In genomic region chr19:48496959-48497727, GRCh38 we compare ENCODE assay signal across 3 cellular contexts.
TF ChIP-seq lines count a peak whose summit lies in the region.

No MANE protein-coding gene starts in this region.

TF ChIP-seq in SK-N-SH, 30 proteins besides CTCF, POLR2A, EP300 and RAD21:
- TF ChIP-seq EZH2phosphoT487 (IDR thresholded peaks at IDR 0.05; ENCODE audit: borderline replicate concordance, low read depth) (no peak), FOXM1 (IDR thresholded peaks at IDR 0.05; ENCODE audit: low read depth) (no peak), FOSL2 (IDR thresholded peaks at IDR 0.05; ENCODE audit: borderline replicate concordance, low read depth) (no peak), CHD2 (IDR thresholded peaks at IDR 0.05; ENCODE audit: low read length, partially characterized antibody) (no peak), RXRA (IDR thresholded peaks at IDR 0.05; ENCODE audit: borderline replicate concordance, low read depth) (no peak), PBX3 (IDR thresholded peaks at IDR 0.05) (no peak), TEAD4 (IDR thresholded peaks at IDR 0.05; ENCODE audit: borderline replicate concordance, insufficient read depth) (no peak), TCF12 (IDR thresholded peaks at IDR 0.05) (no peak), FOXJ3 (CRISPR knock-in tag; IDR thresholded peaks at IDR 0.05) (no peak), YY1 (IDR thresholded peaks at IDR 0.05; ENCODE audit: low read depth) (no peak), JUND (IDR thresholded peaks at IDR 0.05) (no peak), RFX5 (IDR thresholded peaks at IDR 0.05; ENCODE audit: low read length) (no peak), USF1 (IDR thresholded peaks at IDR 0.05; ENCODE audit: borderline replicate concordance, low read depth) (no peak), SIN3A (IDR thresholded peaks at IDR 0.05; ENCODE audit: borderline replicate concordance, low read depth, low read length) (no peak), MXI1 (IDR thresholded peaks at IDR 0.05; ENCODE audit: low read depth, low read length) (no peak), USF2 (IDR thresholded peaks at IDR 0.05; ENCODE audit: borderline replicate concordance, low read depth, low read length) (no peak), POLR2AphosphoS5 (IDR thresholded peaks at IDR 0.05; ENCODE audit: low read depth, low read length) (no peak), ELF1 (IDR thresholded peaks at IDR 0.05) (no peak), MAX (IDR thresholded peaks at IDR 0.05; ENCODE audit: low read depth) (no peak)

TF ChIP-seq in SK-N-SH treated with all-trans-retinoic acid at 6 μM for 48 hours, 23 proteins besides CTCF, POLR2A, EP300 and RAD21 (continues in another document):
- TF ChIP-seq ISL1 (CRISPR knock-in tag; IDR thresholded peaks at IDR 0.05) (no peak), ARNTL (CRISPR knock-in tag; IDR thresholded peaks at IDR 0.05; ENCODE audit: borderline replicate concordance, low read depth) (no peak), SNAI2 (CRISPR knock-in tag; IDR thresholded peaks at IDR 0.05) (no peak), OSR1 (CRISPR knock-in tag; IDR thresholded peaks at IDR 0.05) (no peak), CREB5 (CRISPR knock-in tag; IDR thresholded peaks at IDR 0.05; ENCODE audit: low read depth) (no peak), ZFP3 (CRISPR knock-in tag; IDR thresholded peaks at IDR 0.05) (no peak), ZNF8 (CRISPR knock-in tag; IDR thresholded peaks at IDR 0.05) (no peak), TSHZ2 (CRISPR knock-in tag; IDR thresholded peaks at IDR 0.05) (no peak), ZNF70 (CRISPR knock-in tag; IDR thresholded peaks at IDR 0.05) (no peak), RARB (CRISPR knock-in tag; IDR thresholded peaks at IDR 0.05) (no peak), GLIS3 (CRISPR knock-in tag; IDR thresholded peaks at IDR 0.05) (no peak), ZC3H10 (CRISPR knock-in tag; IDR thresholded peaks at IDR 0.05) (no peak), ESRRG (CRISPR knock-in tag; IDR thresholded peaks at IDR 0.05) (no peak), POU6F1 (CRISPR knock-in tag; IDR thresholded peaks at IDR 0.05; ENCODE audit: borderline replicate concordance, low read depth) (no peak), TCF4 (CRISPR knock-in tag; IDR thresholded peaks at IDR 0.05; ENCODE audit: borderline replicate concordance) (no peak), ZFP30 (CRISPR knock-in tag; IDR thresholded peaks at IDR 0.05) (no peak), PPARA (CRISPR knock-in tag; IDR thresholded peaks at IDR 0.05; ENCODE audit: borderline replicate concordance) (no peak), PATZ1 (CRISPR knock-in tag; IDR thresholded peaks at IDR 0.05; ENCODE audit: borderline replicate concordance) (no peak)

TF ChIP-seq in K562, 482 proteins besides CTCF, POLR2A, EP300 and RAD21:
- no peak for TF ChIP-seq ZNF143 (CRISPR knock-in tag; IDR thresholded peaks at IDR 0.05)
- TF ChIP-seq MTA2 (IDR thresholded peaks at IDR 0.05; ENCODE audit: low read depth) = no peak
- TF ChIP-seq ATF4 (CRISPR knock-in tag; IDR thresholded peaks at IDR 0.05) = no peak
- peak; percentile 27; the same call in 1 of the 2 replicates for TF ChIP-seq BCOR (IDR thresholded peaks at IDR 0.05)
- TF ChIP-seq ZBTB33 (CRISPR knock-in tag; IDR thresholded peaks at IDR 0.05) = peak; percentile 72
- no peak for TF ChIP-seq SRSF7 (optimal IDR thresholded peaks at IDR 0.05; ENCODE audit: low read depth, low read length)
